ENCODE assay signal across 9 cellular contexts in genomic region chr3:58271901-58272501, GRCh38. TPM values are rescaled to one million over a fixed set of nuclear protein-coding genes. Genes with fewer than 3 reads are reported as not detected.
DNase-seq lines count a peak whose midpoint lies in the region; ATAC-seq, FAIRE-seq and TF ChIP-seq lines count a peak whose summit lies in the region.
"Had no signal": no experiment of that assay in that cellular context is flagged by ENCODE, and none has a peak within 500 bp of the region (broad histone marks: within the 10 kb centered on the region; RNA-seq: fewer than 3 reads in every experiment).

No MANE protein-coding gene starts in this region.

- peaks cover 12% of the 10 kb centered on the region for H3K4me1 Mint-ChIP-seq in activated CD4-positive, alpha-beta memory T cell treated with anti-CD3 and anti-CD28 coated beads, Interleukin-2, amount 10 ng/mL, durations not matched to agents 7 days and 5 days

- DNase-seq in ACHN (peak; percentile 74), HS-5 (ENCODE audit: low read depth) (peak; percentile 59), keratinocyte (ENCODE audit: low read depth, low spot score) (peak; percentile 56), NCI-H1417 treated with DMSO at 0.1 percent for 48 hours (lab: John Stamatoyannopoulos, UW) (no peak), activated gamma-delta T cell (lab: John Stamatoyannopoulos, UW) (no peak)
- no peak for DNase-seq in activated CD4-positive, alpha-beta memory T cell treated with anti-CD3 and anti-CD28 coated beads, Interleukin-2, amount 10 ng/mL, durations not matched to agents 7 days and 5 days
- DNase-seq: NCI-H1694 had no signal

- H3K36me3 Mint-ChIP-seq in activated CD4-positive, alpha-beta memory T cell treated with anti-CD3 and anti-CD28 coated beads, Interleukin-2, amount 10 ng/mL, durations not matched to agents 7 days and 5 days (ENCODE audit: low read depth), result peaks cover 25% of the 10 kb centered on the region

- FAIRE-seq in keratinocyte (lab: Jason Lieb, UNC), result peak; percentile 85

- no peaks in the 10 kb centered on the region for H4K20me1 ChIP-seq in keratinocyte (ENCODE audit: control insufficient read depth, extremely low read depth, insufficient read depth, low read length)

- peak overlapping the region; percentile 75 for H2AFZ ChIP-seq in keratinocyte (ENCODE audit: control insufficient read depth, low read length)

- no peaks in the 10 kb centered on the region for H3K27me3 Mint-ChIP-seq in activated CD4-positive, alpha-beta memory T cell treated with anti-CD3 and anti-CD28 coated beads, Interleukin-2, amount 10 ng/mL, durations not matched to agents 7 days and 5 days

- H3K27me3 ChIP-seq in keratinocyte (ENCODE audit: control insufficient read depth, extremely low read depth, insufficient read depth, low read length), result no peaks in the 10 kb centered on the region

- peak overlapping the region; percentile 30 for H3K27ac Mint-ChIP-seq in activated CD4-positive, alpha-beta memory T cell treated with anti-CD3 and anti-CD28 coated beads, Interleukin-2, amount 10 ng/mL, durations not matched to agents 7 days and 5 days

- dilution Hi-C loops in keratinocyte (cut with MboI; ENCODE audit: extremely low pct_ligation_motif_present, low sequenced_read_pairs), result no loop called here

- ATAC-seq in HG02678 (IDR thresholded peaks at IDR 0.05; ENCODE audit: unreplicated experiment), result no peak
- no peak for ATAC-seq in HG03025 (IDR thresholded peaks at IDR 0.05; ENCODE audit: low FRiP score, unreplicated experiment)

- H3K4me3 Mint-ChIP-seq in activated CD4-positive, alpha-beta memory T cell treated with anti-CD3 and anti-CD28 coated beads, Interleukin-2, amount 10 ng/mL, durations not matched to agents 7 days and 5 days, result no peak overlapping the region

- in situ Hi-C loops in ACHN (cut with HindIII; ENCODE audit: low pct_ligation_motif_present, low pct_unique_long_range_greater_than_20kb, low sequenced_read_pairs), result no loop called here

- H3K4me1 ChIP-seq in keratinocyte (ENCODE audit: control insufficient read depth, extremely low read depth, insufficient read depth, low read length), result peaks cover 20% of the 10 kb centered on the region

- no peak overlapping the region for H3K9ac ChIP-seq in keratinocyte (ENCODE audit: control insufficient read depth, extremely low read depth, insufficient read depth, low read length)

- no peaks in the 10 kb centered on the region for H3K9me3 ChIP-seq in keratinocyte (ENCODE audit: control insufficient read depth, low read depth, low read length)

- no peaks in the 10 kb centered on the region for H3K9me1 ChIP-seq in keratinocyte (ENCODE audit: control insufficient read depth, extremely low read depth, insufficient read depth, low read length)

- peaks cover 0 to 2% of the 10 kb centered on the region in 2 experiments for H3K36me3 ChIP-seq in keratinocyte (ENCODE audit: control insufficient read depth in 2 of 2, extremely low read depth in 1 of 2, insufficient read depth in 2 of 2, low read length in 2 of 2)

- CTCF ChIA-PET in activated CD4-positive, alpha-beta memory T cell treated with anti-CD3 and anti-CD28 coated beads, Interleukin-2, amount 10 ng/mL, durations not matched to agents 7 days and 5 days (lab: Charles Lee), result interaction anchor here (1.0 kb wide), 1 partner anchor 18 kb away, joined by 3 read pairs; no protein-coding TSS in a partner anchor

- no peak for TF ChIP-seq CTCF in keratinocyte (optimal IDR thresholded peaks at IDR 0.05 in 1 of 3, IDR thresholded peaks at IDR 0.05 in 1 of 3, conservative IDR thresholded peaks at IDR 0.05 in 1 of 3; ENCODE audit: extremely low read depth in 1 of 3, insufficient read depth in 2 of 3, low read length in 3 of 3)

- H3K4me3 ChIP-seq in keratinocyte (ENCODE audit: control insufficient read depth in 2 of 3, extremely low read depth in 1 of 3, insufficient read depth in 2 of 3, low read depth in 1 of 3, low read length in 3 of 3), result no peak overlapping the region

- peak overlapping the region; percentile 50 for H3K4me2 ChIP-seq in keratinocyte (ENCODE audit: control insufficient read depth, extremely low read depth, insufficient read depth, low read depth, low read length)

- H3K27ac ChIP-seq in keratinocyte (ENCODE audit: control insufficient read depth, insufficient read depth, low read length), result peak overlapping the region; percentile 45

- H3K9me3 Mint-ChIP-seq in activated CD4-positive, alpha-beta memory T cell treated with anti-CD3 and anti-CD28 coated beads, Interleukin-2, amount 10 ng/mL, durations not matched to agents 7 days and 5 days, result peaks cover 2% of the 10 kb centered on the region

- POLR2A ChIA-PET in activated CD4-positive, alpha-beta memory T cell treated with anti-CD3 and anti-CD28 coated beads, Interleukin-2, amount 10 ng/mL, durations not matched to agents 7 days and 5 days (lab: Charles Lee), result no interaction called here

- no peaks in the 10 kb centered on the region for H3K79me2 ChIP-seq in keratinocyte (ENCODE audit: control insufficient read depth, insufficient read depth, low read length)

RNA-seq across cellular contexts. Expression of gene RPP14, which starts 34.0 kb away (rescaled TPM):
- total RNA-seq in activated CD4-positive, alpha-beta memory T cell treated with anti-CD3 and anti-CD28 coated beads, Interleukin-2, amount 10 ng/mL, durations not matched to agents 7 days and 5 days, result 10 to 100 TPM; 10.7 to 11.2 TPM
- polyA plus RNA-seq in keratinocyte, result 20.6 to 24.6 TPM (median 21.7 TPM) in 3 replicates
- polyA plus RNA-seq in keratinocyte (2011; ENCODE audit: low read depth), result 4.9 TPM
- polyA plus RNA-seq in keratinocyte (2011; cell fraction: cytosol; rRNA removed), result 14.5 and 18.2 TPM in 2 replicates
- polyA plus RNA-seq in keratinocyte (2011; cell fraction: nucleus; rRNA removed), result 20.6 and 21.1 TPM in 2 replicates
- polyA plus RNA-seq in keratinocyte (2012; ENCODE audit: low replicate concordance), result 7.5 and 14.5 TPM in 2 replicates
- 4.9 to 15.7 TPM (median 13.8 TPM) in 3 replicates for polyA minus RNA-seq in keratinocyte
- 8.2 TPM for polyA minus RNA-seq in keratinocyte (2011; cell fraction: cytosol; rRNA and poly(A)+ RNA removed)
- polyA minus RNA-seq in keratinocyte (2011; cell fraction: nucleus; rRNA and poly(A)+ RNA removed), result 4.5 and 16.3 TPM in 2 replicates

RNA-seq across cellular contexts. Expression of gene HTD2, which starts 34.3 kb away (rescaled TPM):
- total RNA-seq in activated CD4-positive, alpha-beta memory T cell treated with anti-CD3 and anti-CD28 coated beads, Interleukin-2, amount 10 ng/mL, durations not matched to agents 7 days and 5 days, result 1 to 10 TPM; 6.3 to 8.5 TPM
- polyA plus RNA-seq in keratinocyte, result 10.5 to 12.5 TPM (median 11.2 TPM) in 3 replicates
- polyA plus RNA-seq in keratinocyte (2011; ENCODE audit: low read depth), result 10.5 TPM
- 7.7 and 14.5 TPM in 2 replicates for polyA plus RNA-seq in keratinocyte (2011; cell fraction: cytosol; rRNA removed)
- polyA plus RNA-seq in keratinocyte (2011; cell fraction: nucleus; rRNA removed), result 10.8 and 11.0 TPM in 2 replicates
- polyA plus RNA-seq in keratinocyte (2012; ENCODE audit: low replicate concordance), result 6.3 and 9.5 TPM in 2 replicates
- 1.2 to 10.8 TPM (median 9.9 TPM) in 3 replicates for polyA minus RNA-seq in keratinocyte
- 7.7 TPM for polyA minus RNA-seq in keratinocyte (2011; cell fraction: cytosol; rRNA and poly(A)+ RNA removed)
- polyA minus RNA-seq in keratinocyte (2011; cell fraction: nucleus; rRNA and poly(A)+ RNA removed), result 3.5 and 7.8 TPM in 2 replicates

RNA-seq across cellular contexts. Expression of gene ABHD6, which starts 34.4 kb away (rescaled TPM):
- total RNA-seq in activated CD4-positive, alpha-beta memory T cell treated with anti-CD3 and anti-CD28 coated beads, Interleukin-2, amount 10 ng/mL, durations not matched to agents 7 days and 5 days, result 1 to 10 TPM; 4.5 to 6.1 TPM
- polyA plus RNA-seq in keratinocyte, result 13.6 to 21.5 TPM (median 15.2 TPM) in 3 replicates
- polyA plus RNA-seq in keratinocyte (2011; ENCODE audit: low read depth), result 14.6 TPM
- polyA plus RNA-seq in keratinocyte (2011; cell fraction: cytosol; rRNA removed), result 12.4 and 15.5 TPM in 2 replicates
- polyA plus RNA-seq in keratinocyte (2011; cell fraction: nucleus; rRNA removed), result 20.1 and 24.9 TPM in 2 replicates
- 9.0 and 15.8 TPM in 2 replicates for polyA plus RNA-seq in keratinocyte (2012; ENCODE audit: low replicate concordance)
- 24.6 to 29.0 TPM (median 27.1 TPM) in 3 replicates for polyA minus RNA-seq in keratinocyte
- 18.6 TPM for polyA minus RNA-seq in keratinocyte (2011; cell fraction: cytosol; rRNA and poly(A)+ RNA removed)
- 14.1 and 21.5 TPM in 2 replicates for polyA minus RNA-seq in keratinocyte (2011; cell fraction: nucleus; rRNA and poly(A)+ RNA removed)

Comparison
In these comparisons a context has a peak if more than half of its experiments do, and no peak if none do; other contexts are left out.
1. DNase-seq: peak in ACHN (single experiment), HS-5 (single experiment) and keratinocyte (single experiment); none in activated CD4-positive, alpha-beta memory T cell treated with anti-CD3 and anti-CD28 coated beads, Interleukin-2, amount 10 ng/mL, durations not matched to agents 7 days and 5 days (single experiment), NCI-H1417 treated with DMSO at 0.1 percent for 48 hours (single experiment) and activated gamma-delta T cell (single experiment).